In genomic region chr2:61876400-61876799, GRCh38 we compare ENCODE assay signal across 29 cellular contexts.
"Had no signal": no experiment of that assay in that cellular context is flagged by ENCODE, and none has a peak within 500 bp of the region (broad histone marks: within the 10 kb centered on the region; RNA-seq: fewer than 3 reads in every experiment).

No MANE protein-coding gene starts in this region.

- H3K27ac Mint-ChIP-seq: effector memory CD8-positive, alpha-beta T cell; endodermal cell; mesothelial cell of epicardium; naive B cell had no signal

- FAIRE-seq: colon, endometrium, islet of Langerhans, keratinocyte had no signal

- H3K4me3 ChIP-seq: coronary artery, dorsolateral prefrontal cortex, esophagus squamous epithelium, gastrocnemius medialis, heart right ventricle, left lung, lower lobe of right lung, mucosa of descending colon had no signal

- ATAC-seq: effector memory CD8-positive, alpha-beta T cell; esophagus mucosa; gastrocnemius medialis; heart right ventricle; left cardiac atrium; left lung; left ventricle myocardium superior; lower lobe of right lung; mucosa of descending colon had no signal

- H3K4me3 Mint-ChIP-seq: effector memory CD8-positive, alpha-beta T cell; endodermal cell; mesothelial cell of epicardium; naive B cell had no signal

- H3K27me3 ChIP-seq: dorsolateral prefrontal cortex, esophagus squamous epithelium, gastrocnemius medialis, heart right ventricle, left lung had no signal

- H3K4me1 ChIP-seq: esophagus squamous epithelium, gastrocnemius medialis, heart right ventricle, left lung, lower lobe of right lung had no signal

- H3K9me3 ChIP-seq: esophagus squamous epithelium, gastrocnemius medialis, heart right ventricle, left lung, lower lobe of right lung, mucosa of descending colon had no signal

- DNase-seq: dermis blood vessel endothelial cell; dorsolateral prefrontal cortex; effector CD8-positive, alpha-beta T cell; effector memory CD8-positive, alpha-beta T cell; endodermal cell; erythroblast; esophagus squamous epithelium; foreskin fibroblast; foreskin melanocyte; gastrocnemius medialis; glutamatergic neuron; head of caudate nucleus; heart right ventricle; hippocampal formation; left cardiac atrium; left lung; left ventricle myocardium superior; lower lobe of right lung; mesenchymal stem cell; mucosa of descending colon; naive B cell had no signal

- H3K27me3 Mint-ChIP-seq: effector memory CD8-positive, alpha-beta T cell; naive B cell had no signal

- H3K27ac ChIP-seq: coronary artery, epithelial cell of prostate, esophagus squamous epithelium, gastrocnemius medialis, heart right ventricle, left lung, lower lobe of right lung had no signal

- H3K4me1 Mint-ChIP-seq: endodermal cell, mesothelial cell of epicardium, naive B cell had no signal

- H3K9me3 Mint-ChIP-seq: effector memory CD8-positive, alpha-beta T cell; endodermal cell; mesothelial cell of epicardium; naive B cell had no signal
